Comparison of ENCODE assay signal across 19 cellular contexts in genomic region chr5:168948746-168949145, GRCh38.
A peak's percentile ranks its signal among the peaks of the same experiment; 100 is the strongest.
DNase-seq lines count a peak whose midpoint lies in the region; ATAC-seq and TF ChIP-seq lines count a peak whose summit lies in the region.
"Had no signal": no experiment of that assay in that cellular context is flagged by ENCODE, and none has a peak within 500 bp of the region (broad histone marks: within the 10 kb centered on the region; RNA-seq: fewer than 3 reads in every experiment).

No MANE protein-coding gene starts in this region.

- H3F3A ChIP-seq in SK-N-SH (replicated peaks; ENCODE audit: insufficient read depth) = no peaks in the 10 kb centered on the region

- H3K9me3 Mint-ChIP-seq in glutamatergic neuron (ENCODE audit: unreplicated experiment) = peaks cover 3% of the 10 kb centered on the region
- no peaks in the 10 kb centered on the region for H3K9me3 Mint-ChIP-seq in activated CD8-positive, alpha-beta memory T cell treated with anti-CD3 and anti-CD28 coated beads, Interleukin-2, amount 10 ng/mL, durations not matched to agents 7 days and 5 days (ENCODE audit: low read depth)
- H3K9me3 Mint-ChIP-seq: CD4-positive, alpha-beta memory T cell had no signal

- peaks cover 21% of the 10 kb centered on the region for H3K4me1 Mint-ChIP-seq in glutamatergic neuron (ENCODE audit: low read depth, unreplicated experiment)
- H3K4me1 Mint-ChIP-seq in activated CD8-positive, alpha-beta memory T cell treated with anti-CD3 and anti-CD28 coated beads, Interleukin-2, amount 10 ng/mL, durations not matched to agents 7 days and 5 days = peaks cover 2% of the 10 kb centered on the region
- H3K4me1 Mint-ChIP-seq: CD14-positive monocyte; CD4-positive, alpha-beta memory T cell had no signal

- H3K79me2 ChIP-seq in SK-N-SH (ENCODE audit: insufficient read depth) = no peaks in the 10 kb centered on the region

- POLR2A ChIA-PET in SK-N-SH (lab: Yijun Ruan, JAX) = interaction anchor here (1.5 kb wide), 1 partner anchor 104 kb away, joined by 5 read pairs; no protein-coding TSS in a partner anchor

- 77% methylated on average over 3 of the region's 3 CpGs for WGBS in SK-N-SH (ENCODE audit: low lambda C conversion rate)

- H3K4me1 ChIP-seq in SK-N-SH (ENCODE audit: control insufficient read depth in 1 of 2, insufficient read depth in 2 of 2, low read depth in 1 of 2, low read length in 1 of 2) = peaks cover 0 to 68% of the 10 kb centered on the region in 2 experiments; a peak in 2 of 4 replicates
- no peaks in the 10 kb centered on the region for H3K4me1 ChIP-seq in RWPE2 (ENCODE audit: insufficient read depth, poor library complexity, severe bottlenecking)
- H3K4me1 ChIP-seq: BLaER1 had no signal

- H3K36me3 Mint-ChIP-seq in glutamatergic neuron (ENCODE audit: unreplicated experiment) = no peaks in the 10 kb centered on the region
- H3K36me3 Mint-ChIP-seq in activated CD8-positive, alpha-beta memory T cell treated with anti-CD3 and anti-CD28 coated beads, Interleukin-2, amount 10 ng/mL, durations not matched to agents 7 days and 5 days = no peaks in the 10 kb centered on the region
- H3K36me3 Mint-ChIP-seq: CD14-positive monocyte; CD4-positive, alpha-beta memory T cell had no signal

- H3K9me2 ChIP-seq in SK-N-SH = no peaks in the 10 kb centered on the region

- H3K9me3 ChIP-seq in SK-N-SH = no peaks in the 10 kb centered on the region
- no peaks in the 10 kb centered on the region for H3K9me3 ChIP-seq in RWPE2 (ENCODE audit: severe bottlenecking)
- H3K9me3 ChIP-seq: A549, BLaER1 had no signal

- no peak overlapping the region for H3K4me3 Mint-ChIP-seq in glutamatergic neuron (ENCODE audit: unreplicated experiment)
- no peak overlapping the region for H3K4me3 Mint-ChIP-seq in activated CD8-positive, alpha-beta memory T cell treated with anti-CD3 and anti-CD28 coated beads, Interleukin-2, amount 10 ng/mL, durations not matched to agents 7 days and 5 days
- H3K4me3 Mint-ChIP-seq: CD14-positive monocyte; CD4-positive, alpha-beta memory T cell had no signal

- DNase-seq in SK-N-SH = peak; percentile 44
- no peak for DNase-seq in RWPE2 (ENCODE audit: low spot score)
- DNase-seq in epithelial cell of esophagus (ENCODE audit: low read depth) = peak; percentile 40
- DNase-seq in glutamatergic neuron = no peak
- DNase-seq in activated CD8-positive, alpha-beta memory T cell treated with anti-CD3 and anti-CD28 coated beads, Interleukin-2, amount 10 ng/mL, durations not matched to agents 7 days and 5 days = no peak
- DNase-seq: CD4-positive, alpha-beta memory T cell; DMS 273 treated with DMSO at 0.1 percent for 48 hours; DMS53; DND-41; EL; HCEC 1CT; IMR-90 had no signal

- no peak overlapping the region for H3K4me2 ChIP-seq in SK-N-SH
- H3K4me2 ChIP-seq: A549, BLaER1 had no signal

- H4K20me1 ChIP-seq in SK-N-SH (ENCODE audit: insufficient read depth) = no peaks in the 10 kb centered on the region
- H4K20me1 ChIP-seq: BLaER1 had no signal

- no peaks in the 10 kb centered on the region for H3K36me3 ChIP-seq in SK-N-SH (replicated peaks in 1 of 2; ENCODE audit: control insufficient read depth in 1 of 2, insufficient read depth in 2 of 2, low read length in 1 of 2)
- H3K36me3 ChIP-seq in RWPE2 (ENCODE audit: low read depth) = no peaks in the 10 kb centered on the region
- H3K36me3 ChIP-seq: BLaER1 had no signal

- no peak overlapping the region for H3K27ac Mint-ChIP-seq in glutamatergic neuron (ENCODE audit: unreplicated experiment)
- H3K27ac Mint-ChIP-seq in activated CD8-positive, alpha-beta memory T cell treated with anti-CD3 and anti-CD28 coated beads, Interleukin-2, amount 10 ng/mL, durations not matched to agents 7 days and 5 days = no peak overlapping the region
- H3K27ac Mint-ChIP-seq: CD14-positive monocyte; CD4-positive, alpha-beta memory T cell had no signal

- peak overlapping the region in 1 of 2 experiments; percentile 70; a peak in 2 of 4 replicates for H3K27ac ChIP-seq in SK-N-SH (ENCODE audit: low read depth in 2 of 2, low read length in 1 of 2)
- no peak overlapping the region for H3K27ac ChIP-seq in RWPE2 (ENCODE audit: poor library complexity, severe bottlenecking)
- H3K27ac ChIP-seq: 22Rv1, BLaER1 had no signal

- peak in 1 of 2 experiments; percentile 65; a peak in 1 of 4 replicates for TF ChIP-seq EP300 in SK-N-SH (IDR thresholded peaks at IDR 0.05; ENCODE audit: borderline replicate concordance in 1 of 2, low read depth in 1 of 2, low read length in 1 of 2)

- no peak overlapping the region for H2AFZ ChIP-seq in SK-N-SH (ENCODE audit: low read depth)

- no peak for ATAC-seq in SK-N-SH treated with all-trans-retinoic acid at 6 μM for 48 hours
- ATAC-seq in RWPE2 (ENCODE audit: low read depth) = peak; percentile 52
- no peak for ATAC-seq in HG02759 (IDR thresholded peaks at IDR 0.05; ENCODE audit: unreplicated experiment)
- no peak for ATAC-seq in activated CD8-positive, alpha-beta memory T cell treated with anti-CD3 and anti-CD28 coated beads, Interleukin-2, amount 10 ng/mL, durations not matched to agents 7 days and 5 days
- ATAC-seq: A549, GM12878 had no signal

- H3K27me3 ChIP-seq in SK-N-SH (ENCODE audit: insufficient read depth) (no peaks in the 10 kb centered on the region), RWPE2 (ENCODE audit: insufficient read depth, poor library complexity, severe bottlenecking) (no peaks in the 10 kb centered on the region)
- H3K27me3 ChIP-seq: BLaER1 had no signal

- H3K27me3 Mint-ChIP-seq in glutamatergic neuron (ENCODE audit: unreplicated experiment) = peaks cover 2% of the 10 kb centered on the region
- H3K27me3 Mint-ChIP-seq in activated CD8-positive, alpha-beta memory T cell treated with anti-CD3 and anti-CD28 coated beads, Interleukin-2, amount 10 ng/mL, durations not matched to agents 7 days and 5 days = no peaks in the 10 kb centered on the region
- H3K27me3 Mint-ChIP-seq: CD4-positive, alpha-beta memory T cell had no signal

- no peak overlapping the region for H3K9ac ChIP-seq in SK-N-SH
- H3K9ac ChIP-seq: BLaER1 had no signal

- no peak for TF ChIP-seq CTCF in SK-N-SH (IDR thresholded peaks at IDR 0.05)
- TF ChIP-seq CTCF in RWPE2 (IDR thresholded peaks at IDR 0.05; ENCODE audit: poor library complexity, severe bottlenecking) = no peak
- no peak for TF ChIP-seq CTCF in epithelial cell of esophagus (IDR thresholded peaks at IDR 0.05; ENCODE audit: insufficient read depth, low read depth, low read length, missing control alignments)
- no peak for TF ChIP-seq CTCF in glutamatergic neuron (IDR thresholded peaks at IDR 0.05; ENCODE audit: partially characterized antibody, unreplicated experiment)

- TF ChIP-seq RAD21 in SK-N-SH (IDR thresholded peaks at IDR 0.05; ENCODE audit: low read length) = no peak

- CTCF ChIA-PET in SK-N-SH (lab: Yijun Ruan, JAX) = interaction anchor here (0.9 to 4.0 kb wide), 12 partner anchors 9 to 679 kb away, joined by 3 to 55 read pairs (median 6); no protein-coding TSS in a partner anchor
- CTCF ChIA-PET in activated CD8-positive, alpha-beta memory T cell treated with anti-CD3 and anti-CD28 coated beads, Interleukin-2, amount 10 ng/mL, durations not matched to agents 7 days and 5 days (lab: Charles Lee) = no interaction called here

- H3K4me3 ChIP-seq in SK-N-SH (ENCODE audit: low read depth in 2 of 2, low read length in 1 of 2) = no peak overlapping the region
- H3K4me3 ChIP-seq in RWPE2 (ENCODE audit: severe bottlenecking) = no peak overlapping the region
- no peak overlapping the region for H3K4me3 ChIP-seq in epithelial cell of esophagus (ENCODE audit: low read length)
- H3K4me3 ChIP-seq: A549, BLaER1, GM12878 had no signal

TF ChIP-seq in SK-N-SH, 30 proteins besides CTCF, POLR2A, EP300 and RAD21:
- TF ChIP-seq, protein P1, sequence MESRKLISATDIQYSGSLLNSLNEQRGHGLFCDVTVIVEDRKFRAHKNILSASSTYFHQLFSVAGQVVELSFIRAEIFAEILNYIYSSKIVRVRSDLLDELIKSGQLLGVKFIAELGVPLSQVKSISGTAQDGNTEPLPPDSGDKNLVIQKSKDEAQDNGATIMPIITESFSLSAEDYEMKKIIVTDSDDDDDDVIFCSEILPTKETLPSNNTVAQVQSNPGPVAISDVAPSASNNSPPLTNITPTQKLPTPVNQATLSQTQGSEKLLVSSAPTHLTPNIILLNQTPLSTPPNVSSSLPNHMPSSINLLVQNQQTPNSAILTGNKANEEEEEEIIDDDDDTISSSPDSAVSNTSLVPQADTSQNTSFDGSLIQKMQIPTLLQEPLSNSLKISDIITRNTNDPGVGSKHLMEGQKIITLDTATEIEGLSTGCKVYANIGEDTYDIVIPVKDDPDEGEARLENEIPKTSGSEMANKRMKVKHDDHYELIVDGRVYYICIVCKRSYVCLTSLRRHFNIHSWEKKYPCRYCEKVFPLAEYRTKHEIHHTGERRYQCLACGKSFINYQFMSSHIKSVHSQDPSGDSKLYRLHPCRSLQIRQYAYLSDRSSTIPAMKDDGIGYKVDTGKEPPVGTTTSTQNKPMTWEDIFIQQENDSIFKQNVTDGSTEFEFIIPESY (IDR thresholded peaks at IDR 0.05; ENCODE audit: borderline replicate concordance, low read depth) = no peak
- no peak for TF ChIP-seq RXRA (IDR thresholded peaks at IDR 0.05; ENCODE audit: borderline replicate concordance, low read depth)

TF ChIP-seq in SK-N-SH treated with all-trans-retinoic acid at 6 μM for 48 hours, 23 proteins besides CTCF, POLR2A, EP300 and RAD21 (continues in another document):
- TF ChIP-seq ZNF565 (CRISPR knock-in tag; conservative IDR thresholded peaks at IDR 0.05; ENCODE audit: low read depth) (no peak), ISL1 (CRISPR knock-in tag; IDR thresholded peaks at IDR 0.05) (no peak), OSR1 (CRISPR knock-in tag; IDR thresholded peaks at IDR 0.05) (no peak), CSDC2 (CRISPR knock-in tag; IDR thresholded peaks at IDR 0.05) (no peak)
- TF ChIP-seq, protein P2, sequence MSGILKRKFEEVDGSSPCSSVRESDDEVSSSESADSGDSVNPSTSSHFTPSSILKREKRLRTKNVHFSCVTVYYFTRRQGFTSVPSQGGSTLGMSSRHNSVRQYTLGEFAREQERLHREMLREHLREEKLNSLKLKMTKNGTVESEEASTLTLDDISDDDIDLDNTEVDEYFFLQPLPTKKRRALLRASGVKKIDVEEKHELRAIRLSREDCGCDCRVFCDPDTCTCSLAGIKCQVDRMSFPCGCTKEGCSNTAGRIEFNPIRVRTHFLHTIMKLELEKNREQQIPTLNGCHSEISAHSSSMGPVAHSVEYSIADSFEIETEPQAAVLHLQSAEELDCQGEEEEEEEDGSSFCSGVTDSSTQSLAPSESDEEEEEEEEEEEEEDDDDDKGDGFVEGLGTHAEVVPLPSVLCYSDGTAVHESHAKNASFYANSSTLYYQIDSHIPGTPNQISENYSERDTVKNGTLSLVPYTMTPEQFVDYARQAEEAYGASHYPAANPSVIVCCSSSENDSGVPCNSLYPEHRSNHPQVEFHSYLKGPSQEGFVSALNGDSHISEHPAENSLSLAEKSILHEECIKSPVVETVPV (CRISPR knock-in tag; IDR thresholded peaks at IDR 0.05) = no peak

Comparison
In these comparisons a context has a peak if more than half of its experiments do, and no peak if none do; other contexts are left out.
1. DNase-seq: peak in SK-N-SH (single experiment) and epithelial cell of esophagus (single experiment); none in RWPE2 (single experiment), glutamatergic neuron (single experiment) and activated CD8-positive, alpha-beta memory T cell treated with anti-CD3 and anti-CD28 coated beads, Interleukin-2, amount 10 ng/mL, durations not matched to agents 7 days and 5 days (single experiment).